18 cellular contexts compared by ENCODE assay signal in the genomic region with DNA sequence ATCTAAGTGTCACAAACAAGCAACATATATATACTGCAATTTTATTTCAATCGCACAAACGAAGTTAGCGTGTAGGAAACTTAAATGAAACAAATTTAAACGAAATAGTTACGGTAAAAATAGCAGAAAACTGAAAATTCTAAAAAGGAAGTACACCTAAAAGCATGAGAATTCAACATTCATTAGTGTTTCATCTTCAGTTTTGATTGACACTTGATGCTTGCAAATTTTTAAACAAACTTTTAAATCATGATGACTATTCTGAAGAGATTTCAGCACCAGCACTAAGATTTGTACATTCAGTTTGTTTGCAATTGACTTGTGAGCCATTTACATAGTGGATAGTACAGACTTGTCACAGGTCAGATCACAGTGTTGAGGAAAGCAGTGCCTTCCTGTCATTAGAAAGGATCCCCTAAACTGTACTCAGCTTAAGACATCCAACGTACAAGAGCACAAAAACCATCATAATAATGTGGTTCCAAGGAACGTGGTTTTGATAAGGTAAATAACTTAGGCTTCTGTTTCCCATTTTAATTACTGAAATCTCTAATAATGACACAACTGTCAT.
DNase-seq lines count a peak whose midpoint lies in the region; ATAC-seq, FAIRE-seq and TF ChIP-seq lines count a peak whose summit lies in the region.
"Had no signal": no experiment of that assay in that cellular context is flagged by ENCODE, and none has a peak within 500 bp of the region (broad histone marks: within the 10 kb centered on the region; RNA-seq: fewer than 3 reads in every experiment).

No MANE protein-coding gene starts in this region.

- DNase-seq in H54 (ENCODE audit: insufficient read length, low spot score) (no peak), RCC 7860 (ENCODE audit: low spot score) (no peak), kidney (no peak), GM23338 (ENCODE audit: low spot score) (no peak), NCI-H2029 treated with DMSO at 0.1 percent for 48 hours (lab: John Stamatoyannopoulos, UW) (no peak), heart right ventricle (no peak)
- DNase-seq: HCEC 1CT, KG1, NCI-H1105, NCI-H2081, NCI-H2171 treated with DMSO at 0.1 percent for 48 hours, NCI-H526, PC-9, T-cell had no signal

- H3K9ac ChIP-seq in kidney (ENCODE audit: low read length in 2 of 2), result no peak overlapping the region

- H3K36me3 ChIP-seq in DOHH2 (ENCODE audit: control insufficient read depth, low read length), result no peaks in the 10 kb centered on the region
- no peaks in the 10 kb centered on the region for H3K36me3 ChIP-seq in kidney (ENCODE audit: control insufficient read depth in 1 of 2, insufficient read depth in 2 of 2, low read length in 2 of 2)
- peaks cover 4% of the 10 kb centered on the region; the same call in 1 of the 2 replicates for H3K36me3 ChIP-seq in GM23338 (ENCODE audit: insufficient read depth)
- peaks cover 0 to 70% (median 0%) of the 10 kb centered on the region in 9 donors for H3K36me3 ChIP-seq in heart right ventricle

- H3K27ac Mint-ChIP-seq in GM23338, result no peak overlapping the region
- H3K27ac Mint-ChIP-seq: B cell; T-cell; T-helper 2 cell treated with Interferon-gamma antibody and Interleukin-4, amounts not matched to agents 5 μg/mL and 100 μg/mL, for 36 hours had no signal

- H3K9me3 ChIP-seq in DOHH2 (ENCODE audit: control insufficient read depth, insufficient read depth, low read length) (no peaks in the 10 kb centered on the region), kidney (ENCODE audit: control insufficient read depth in 1 of 2, low read length in 2 of 2) (no peaks in the 10 kb centered on the region), heart right ventricle (no peaks in the 10 kb centered on the region)

- H4K20me1 ChIP-seq in DOHH2 (ENCODE audit: control insufficient read depth, insufficient read depth, low read depth, low read length) (no peaks in the 10 kb centered on the region), GM23338 (replicated peaks; ENCODE audit: insufficient read depth) (no peaks in the 10 kb centered on the region)

- H3K27me3 Mint-ChIP-seq in GM23338 (ENCODE audit: insufficient read depth, low read depth, poor library complexity), result peaks cover 8% of the 10 kb centered on the region
- H3K27me3 Mint-ChIP-seq: B cell had no signal

- ATAC-seq in GM23338, result no peak
- no peak for ATAC-seq in heart right ventricle
- ATAC-seq: SK-N-SH treated with all-trans-retinoic acid at 6 μM for 48 hours, T-cell had no signal

- H3K79me2 ChIP-seq in DOHH2 (ENCODE audit: control insufficient read depth, low read length) (no peaks in the 10 kb centered on the region), GM23338 (replicated peaks; ENCODE audit: insufficient read depth) (no peaks in the 10 kb centered on the region)

- H3K4me1 Mint-ChIP-seq in GM23338, result peaks cover 30% of the 10 kb centered on the region

- intact Hi-C loops in kidney (cut with DNase I) (no loop called here), heart right ventricle (cut with DNase I) (loop anchor here in 3 of 10 donors (10.0 kb wide), 3 partner anchors 150 to 1630 kb away; partner anchors contain the start of gene ENAH (in 1 of the 3))

- peaks cover 11% of the 10 kb centered on the region for H3K4me1 ChIP-seq in DOHH2 (ENCODE audit: control insufficient read depth, low read length)
- H3K4me1 ChIP-seq in kidney (ENCODE audit: control insufficient read depth in 1 of 2, insufficient read depth in 1 of 2, low read depth in 1 of 2, low read length in 2 of 2), result no peaks in the 10 kb centered on the region
- H3K4me1 ChIP-seq in GM23338 (ENCODE audit: insufficient read depth), result peaks cover 4% of the 10 kb centered on the region; the same call in 1 of the 2 replicates
- H3K4me1 ChIP-seq in heart right ventricle, result peaks cover 0 to 6% (median 0%) of the 10 kb centered on the region in 9 donors

- peak; percentile 70 for FAIRE-seq in H54 (lab: Jason Lieb, UNC)
- FAIRE-seq in RCC 7860 (lab: Jason Lieb, UNC), result peak; percentile 17
- peak; percentile 42 for FAIRE-seq in kidney (lab: Jason Lieb, UNC)

- no peaks in the 10 kb centered on the region for H3K9me3 Mint-ChIP-seq in GM23338
- H3K9me3 Mint-ChIP-seq: T-cell; T-helper 2 cell treated with Interferon-gamma antibody and Interleukin-4, amounts not matched to agents 5 μg/mL and 100 μg/mL, for 36 hours had no signal

- peaks cover 37% of the 10 kb centered on the region for H3K36me3 Mint-ChIP-seq in GM23338 (ENCODE audit: low read depth)
- H3K36me3 Mint-ChIP-seq: T-cell had no signal

- H2AFZ ChIP-seq in GM23338, result no peak overlapping the region
- H2AFZ ChIP-seq: PC-9 had no signal

- H3K27ac ChIP-seq in DOHH2 (ENCODE audit: low read depth, low read length) (no peak overlapping the region), kidney (ENCODE audit: low read depth in 2 of 2, low read length in 2 of 2) (no peak overlapping the region), GM23338 (ENCODE audit: low read depth) (no peak overlapping the region), heart right ventricle (no peak overlapping the region)
- H3K27ac ChIP-seq: PC-9 had no signal

- peak overlapping the region; percentile 3; the same call in 1 of the 2 replicates for H3K4me2 ChIP-seq in DOHH2 (ENCODE audit: low read length)
- no peak overlapping the region for H3K4me2 ChIP-seq in GM23338
- H3K4me2 ChIP-seq: PC-9 had no signal

- H3K9me2 ChIP-seq in DOHH2 (replicated peaks; ENCODE audit: control insufficient read depth, low read length), result no peaks in the 10 kb centered on the region
- no peaks in the 10 kb centered on the region for H3K9me2 ChIP-seq in GM23338 (ENCODE audit: insufficient read depth)

- H3K27me3 ChIP-seq in DOHH2 (ENCODE audit: control insufficient read depth, low read length) (peaks cover 6% of the 10 kb centered on the region), GM23338 (ENCODE audit: insufficient read depth) (no peaks in the 10 kb centered on the region), heart right ventricle (no peaks in the 10 kb centered on the region)

- WGBS in heart right ventricle, 2 donors, result 78 to 79% methylated on average over 7 of the region's 7 CpGs

- no peak overlapping the region for H3K4me3 Mint-ChIP-seq in GM23338
- H3K4me3 Mint-ChIP-seq: B cell; T-helper 2 cell treated with Interferon-gamma antibody and Interleukin-4, amounts not matched to agents 5 μg/mL and 100 μg/mL, for 36 hours had no signal

- H3F3A ChIP-seq in DOHH2 (ENCODE audit: control insufficient read depth, insufficient read depth), result no peaks in the 10 kb centered on the region
- no peaks in the 10 kb centered on the region for H3F3A ChIP-seq in GM23338 (replicated peaks; ENCODE audit: low read depth)

- TF ChIP-seq POLR2A in H54 (IDR thresholded peaks at IDR 0.05; ENCODE audit: low read depth, low read length), result no peak

- H3K4me3 ChIP-seq in DOHH2 (ENCODE audit: low read length) (no peak overlapping the region), kidney (ENCODE audit: low read length in 2 of 2) (no peak overlapping the region), GM23338 (no peak overlapping the region), heart right ventricle (no peak overlapping the region)
- H3K4me3 ChIP-seq: PC-9 had no signal

- no peak for TF ChIP-seq CTCF in DOHH2 (IDR thresholded peaks at IDR 0.05; ENCODE audit: low read depth, low read length, poor library complexity, severe bottlenecking)
- TF ChIP-seq CTCF in kidney (IDR thresholded peaks at IDR 0.05; ENCODE audit: borderline replicate concordance, extremely low read depth, insufficient read depth), result no peak
- no peak for TF ChIP-seq CTCF in GM23338 (conservative IDR thresholded peaks at IDR 0.05; ENCODE audit: low read depth in 2 of 2)
- TF ChIP-seq CTCF in heart right ventricle (IDR thresholded peaks at IDR 0.05), result no peak

TF ChIP-seq in GM23338, 12 proteins besides CTCF, POLR2A, EP300 and RAD21 (continues in another document):
- TF ChIP-seq EZH2 (IDR thresholded peaks at IDR 0.05; ENCODE audit: low read depth, unreplicated experiment), result no peak
- TF ChIP-seq EZH2phosphoT487 (IDR thresholded peaks at IDR 0.05; ENCODE audit: unreplicated experiment), result no peak
- TF ChIP-seq, protein P1, sequence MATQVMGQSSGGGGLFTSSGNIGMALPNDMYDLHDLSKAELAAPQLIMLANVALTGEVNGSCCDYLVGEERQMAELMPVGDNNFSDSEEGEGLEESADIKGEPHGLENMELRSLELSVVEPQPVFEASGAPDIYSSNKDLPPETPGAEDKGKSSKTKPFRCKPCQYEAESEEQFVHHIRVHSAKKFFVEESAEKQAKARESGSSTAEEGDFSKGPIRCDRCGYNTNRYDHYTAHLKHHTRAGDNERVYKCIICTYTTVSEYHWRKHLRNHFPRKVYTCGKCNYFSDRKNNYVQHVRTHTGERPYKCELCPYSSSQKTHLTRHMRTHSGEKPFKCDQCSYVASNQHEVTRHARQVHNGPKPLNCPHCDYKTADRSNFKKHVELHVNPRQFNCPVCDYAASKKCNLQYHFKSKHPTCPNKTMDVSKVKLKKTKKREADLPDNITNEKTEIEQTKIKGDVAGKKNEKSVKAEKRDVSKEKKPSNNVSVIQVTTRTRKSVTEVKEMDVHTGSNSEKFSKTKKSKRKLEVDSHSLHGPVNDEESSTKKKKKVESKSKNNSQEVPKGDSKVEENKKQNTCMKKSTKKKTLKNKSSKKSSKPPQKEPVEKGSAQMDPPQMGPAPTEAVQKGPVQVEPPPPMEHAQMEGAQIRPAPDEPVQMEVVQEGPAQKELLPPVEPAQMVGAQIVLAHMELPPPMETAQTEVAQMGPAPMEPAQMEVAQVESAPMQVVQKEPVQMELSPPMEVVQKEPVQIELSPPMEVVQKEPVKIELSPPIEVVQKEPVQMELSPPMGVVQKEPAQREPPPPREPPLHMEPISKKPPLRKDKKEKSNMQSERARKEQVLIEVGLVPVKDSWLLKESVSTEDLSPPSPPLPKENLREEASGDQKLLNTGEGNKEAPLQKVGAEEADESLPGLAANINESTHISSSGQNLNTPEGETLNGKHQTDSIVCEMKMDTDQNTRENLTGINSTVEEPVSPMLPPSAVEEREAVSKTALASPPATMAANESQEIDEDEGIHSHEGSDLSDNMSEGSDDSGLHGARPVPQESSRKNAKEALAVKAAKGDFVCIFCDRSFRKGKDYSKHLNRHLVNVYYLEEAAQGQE (IDR thresholded peaks at IDR 0.05; ENCODE audit: unreplicated experiment), result no peak
- no peak for TF ChIP-seq ZNF114 (CRISPR knock-in tag; IDR thresholded peaks at IDR 0.05)
- no peak for TF ChIP-seq NANOG (IDR thresholded peaks at IDR 0.05; ENCODE audit: borderline replicate concordance)
- TF ChIP-seq POLR2AphosphoS5 (IDR thresholded peaks at IDR 0.05; ENCODE audit: low read depth), result no peak
- TF ChIP-seq STAT1 (IDR thresholded peaks at IDR 0.05; ENCODE audit: unreplicated experiment), result no peak
- no peak for TF ChIP-seq ZNF331 (CRISPR knock-in tag; IDR thresholded peaks at IDR 0.05; ENCODE audit: low read depth)
